ENCODE assay signal across 1 cellular context in genomic region chrX:119852410-119853353, GRCh38.
A peak's percentile ranks its signal among the peaks of the same experiment; 100 is the strongest.
TF ChIP-seq lines count a peak whose summit lies in the region.

TSS of gene UPF3B (minus strand) at chrX:119852963. CDS start at chrX:119852928, 35 bp downstream.

TF ChIP-seq in K562, 482 proteins besides CTCF, POLR2A, EP300 and RAD21 (continued from another document and continues in another):
- no peak for TF ChIP-seq ARID3B (CRISPR knock-in tag; IDR thresholded peaks at IDR 0.05; ENCODE audit: borderline replicate concordance)
- TF ChIP-seq, protein P1, sequence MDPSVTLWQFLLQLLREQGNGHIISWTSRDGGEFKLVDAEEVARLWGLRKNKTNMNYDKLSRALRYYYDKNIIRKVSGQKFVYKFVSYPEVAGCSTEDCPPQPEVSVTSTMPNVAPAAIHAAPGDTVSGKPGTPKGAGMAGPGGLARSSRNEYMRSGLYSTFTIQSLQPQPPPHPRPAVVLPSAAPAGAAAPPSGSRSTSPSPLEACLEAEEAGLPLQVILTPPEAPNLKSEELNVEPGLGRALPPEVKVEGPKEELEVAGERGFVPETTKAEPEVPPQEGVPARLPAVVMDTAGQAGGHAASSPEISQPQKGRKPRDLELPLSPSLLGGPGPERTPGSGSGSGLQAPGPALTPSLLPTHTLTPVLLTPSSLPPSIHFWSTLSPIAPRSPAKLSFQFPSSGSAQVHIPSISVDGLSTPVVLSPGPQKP (CRISPR knock-in tag; IDR thresholded peaks at IDR 0.05) = no peak
- TF ChIP-seq SIN3A (IDR thresholded peaks at IDR 0.05; ENCODE audit: borderline replicate concordance in 2 of 2, control insufficient read depth in 1 of 2, low read depth in 2 of 2, low read length in 2 of 2) = peak; percentile 38 to 74; a peak in 2 of 4 replicates
- TF ChIP-seq CREB5 (CRISPR knock-in tag; IDR thresholded peaks at IDR 0.05) = no peak
- no peak for TF ChIP-seq GTF2E2 (tag; IDR thresholded peaks at IDR 0.05)
- TF ChIP-seq, protein P2, sequence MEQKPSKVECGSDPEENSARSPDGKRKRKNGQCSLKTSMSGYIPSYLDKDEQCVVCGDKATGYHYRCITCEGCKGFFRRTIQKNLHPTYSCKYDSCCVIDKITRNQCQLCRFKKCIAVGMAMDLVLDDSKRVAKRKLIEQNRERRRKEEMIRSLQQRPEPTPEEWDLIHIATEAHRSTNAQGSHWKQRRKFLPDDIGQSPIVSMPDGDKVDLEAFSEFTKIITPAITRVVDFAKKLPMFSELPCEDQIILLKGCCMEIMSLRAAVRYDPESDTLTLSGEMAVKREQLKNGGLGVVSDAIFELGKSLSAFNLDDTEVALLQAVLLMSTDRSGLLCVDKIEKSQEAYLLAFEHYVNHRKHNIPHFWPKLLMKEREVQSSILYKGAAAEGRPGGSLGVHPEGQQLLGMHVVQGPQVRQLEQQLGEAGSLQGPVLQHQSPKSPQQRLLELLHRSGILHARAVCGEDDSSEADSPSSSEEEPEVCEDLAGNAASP (IDR thresholded peaks at IDR 0.05) = no peak
- no peak for TF ChIP-seq ELF1 (tag; IDR thresholded peaks at IDR 0.05)
- TF ChIP-seq SPI1 (IDR thresholded peaks at IDR 0.05; ENCODE audit: borderline replicate concordance, low read depth, low read length) = no peak
- TF ChIP-seq RBM25 (IDR thresholded peaks at IDR 0.05; ENCODE audit: low read depth, low read length, severe bottlenecking) = no peak
- no peak for TF ChIP-seq YBX1 (IDR thresholded peaks at IDR 0.05)
- no peak for TF ChIP-seq DPF2 (IDR thresholded peaks at IDR 0.05)
- TF ChIP-seq, protein P3, sequence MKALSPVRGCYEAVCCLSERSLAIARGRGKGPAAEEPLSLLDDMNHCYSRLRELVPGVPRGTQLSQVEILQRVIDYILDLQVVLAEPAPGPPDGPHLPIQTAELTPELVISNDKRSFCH (CRISPR knock-in tag; IDR thresholded peaks at IDR 0.05) = no peak
- TF ChIP-seq, protein P3 (tag; IDR thresholded peaks at IDR 0.05) = no peak
- TF ChIP-seq NEUROD1 (IDR thresholded peaks at IDR 0.05; ENCODE audit: borderline replicate concordance, low read depth, low read length, partially characterized antibody) = peak; percentile 26
- no peak for TF ChIP-seq CSDE1 (IDR thresholded peaks at IDR 0.05)
- TF ChIP-seq CAMTA2 (CRISPR knock-in tag; conservative IDR thresholded peaks at IDR 0.05) = no peak
- TF ChIP-seq, protein P4, sequence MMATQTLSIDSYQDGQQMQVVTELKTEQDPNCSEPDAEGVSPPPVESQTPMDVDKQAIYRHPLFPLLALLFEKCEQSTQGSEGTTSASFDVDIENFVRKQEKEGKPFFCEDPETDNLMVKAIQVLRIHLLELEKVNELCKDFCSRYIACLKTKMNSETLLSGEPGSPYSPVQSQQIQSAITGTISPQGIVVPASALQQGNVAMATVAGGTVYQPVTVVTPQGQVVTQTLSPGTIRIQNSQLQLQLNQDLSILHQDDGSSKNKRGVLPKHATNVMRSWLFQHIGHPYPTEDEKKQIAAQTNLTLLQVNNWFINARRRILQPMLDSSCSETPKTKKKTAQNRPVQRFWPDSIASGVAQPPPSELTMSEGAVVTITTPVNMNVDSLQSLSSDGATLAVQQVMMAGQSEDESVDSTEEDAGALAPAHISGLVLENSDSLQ (IDR thresholded peaks at IDR 0.05) = peak; percentile 51
- no peak for TF ChIP-seq HMGN3 (IDR thresholded peaks at IDR 0.05; ENCODE audit: borderline replicate concordance, extremely low read depth, insufficient read length, low read depth, low read length)
- TF ChIP-seq HSF4 (CRISPR knock-in tag; IDR thresholded peaks at IDR 0.05; ENCODE audit: borderline replicate concordance) = no peak
- TF ChIP-seq SRSF9 (IDR thresholded peaks at IDR 0.05; ENCODE audit: borderline replicate concordance, low read depth, low read length) = no peak
- TF ChIP-seq TFAM (CRISPR knock-in tag; conservative IDR thresholded peaks at IDR 0.05) = no peak
- TF ChIP-seq SMAD1 (IDR thresholded peaks at IDR 0.05; ENCODE audit: low read depth, low read length, partially characterized antibody) = no peak
- TF ChIP-seq ZNF274 (IDR thresholded peaks at IDR 0.05; ENCODE audit: borderline replicate concordance, low read depth, low read length) = no peak
- TF ChIP-seq, protein P5, sequence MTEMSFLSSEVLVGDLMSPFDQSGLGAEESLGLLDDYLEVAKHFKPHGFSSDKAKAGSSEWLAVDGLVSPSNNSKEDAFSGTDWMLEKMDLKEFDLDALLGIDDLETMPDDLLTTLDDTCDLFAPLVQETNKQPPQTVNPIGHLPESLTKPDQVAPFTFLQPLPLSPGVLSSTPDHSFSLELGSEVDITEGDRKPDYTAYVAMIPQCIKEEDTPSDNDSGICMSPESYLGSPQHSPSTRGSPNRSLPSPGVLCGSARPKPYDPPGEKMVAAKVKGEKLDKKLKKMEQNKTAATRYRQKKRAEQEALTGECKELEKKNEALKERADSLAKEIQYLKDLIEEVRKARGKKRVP (CRISPR knock-in tag; IDR thresholded peaks at IDR 0.05) = no peak
- TF ChIP-seq PTBP1 (IDR thresholded peaks at IDR 0.05; ENCODE audit: low read depth, low read length) = no peak
- no peak for TF ChIP-seq MED1 (CRISPR knock-in tag; IDR thresholded peaks at IDR 0.05; ENCODE audit: borderline replicate concordance)
- TF ChIP-seq, protein P6, sequence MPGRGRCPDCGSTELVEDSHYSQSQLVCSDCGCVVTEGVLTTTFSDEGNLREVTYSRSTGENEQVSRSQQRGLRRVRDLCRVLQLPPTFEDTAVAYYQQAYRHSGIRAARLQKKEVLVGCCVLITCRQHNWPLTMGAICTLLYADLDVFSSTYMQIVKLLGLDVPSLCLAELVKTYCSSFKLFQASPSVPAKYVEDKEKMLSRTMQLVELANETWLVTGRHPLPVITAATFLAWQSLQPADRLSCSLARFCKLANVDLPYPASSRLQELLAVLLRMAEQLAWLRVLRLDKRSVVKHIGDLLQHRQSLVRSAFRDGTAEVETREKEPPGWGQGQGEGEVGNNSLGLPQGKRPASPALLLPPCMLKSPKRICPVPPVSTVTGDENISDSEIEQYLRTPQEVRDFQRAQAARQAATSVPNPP (IDR thresholded peaks at IDR 0.05; ENCODE audit: borderline replicate concordance, insufficient read depth, insufficient read length) = no peak
- TF ChIP-seq ZNF696 (CRISPR knock-in tag; conservative IDR thresholded peaks at IDR 0.05) = no peak
- TF ChIP-seq, protein P7, sequence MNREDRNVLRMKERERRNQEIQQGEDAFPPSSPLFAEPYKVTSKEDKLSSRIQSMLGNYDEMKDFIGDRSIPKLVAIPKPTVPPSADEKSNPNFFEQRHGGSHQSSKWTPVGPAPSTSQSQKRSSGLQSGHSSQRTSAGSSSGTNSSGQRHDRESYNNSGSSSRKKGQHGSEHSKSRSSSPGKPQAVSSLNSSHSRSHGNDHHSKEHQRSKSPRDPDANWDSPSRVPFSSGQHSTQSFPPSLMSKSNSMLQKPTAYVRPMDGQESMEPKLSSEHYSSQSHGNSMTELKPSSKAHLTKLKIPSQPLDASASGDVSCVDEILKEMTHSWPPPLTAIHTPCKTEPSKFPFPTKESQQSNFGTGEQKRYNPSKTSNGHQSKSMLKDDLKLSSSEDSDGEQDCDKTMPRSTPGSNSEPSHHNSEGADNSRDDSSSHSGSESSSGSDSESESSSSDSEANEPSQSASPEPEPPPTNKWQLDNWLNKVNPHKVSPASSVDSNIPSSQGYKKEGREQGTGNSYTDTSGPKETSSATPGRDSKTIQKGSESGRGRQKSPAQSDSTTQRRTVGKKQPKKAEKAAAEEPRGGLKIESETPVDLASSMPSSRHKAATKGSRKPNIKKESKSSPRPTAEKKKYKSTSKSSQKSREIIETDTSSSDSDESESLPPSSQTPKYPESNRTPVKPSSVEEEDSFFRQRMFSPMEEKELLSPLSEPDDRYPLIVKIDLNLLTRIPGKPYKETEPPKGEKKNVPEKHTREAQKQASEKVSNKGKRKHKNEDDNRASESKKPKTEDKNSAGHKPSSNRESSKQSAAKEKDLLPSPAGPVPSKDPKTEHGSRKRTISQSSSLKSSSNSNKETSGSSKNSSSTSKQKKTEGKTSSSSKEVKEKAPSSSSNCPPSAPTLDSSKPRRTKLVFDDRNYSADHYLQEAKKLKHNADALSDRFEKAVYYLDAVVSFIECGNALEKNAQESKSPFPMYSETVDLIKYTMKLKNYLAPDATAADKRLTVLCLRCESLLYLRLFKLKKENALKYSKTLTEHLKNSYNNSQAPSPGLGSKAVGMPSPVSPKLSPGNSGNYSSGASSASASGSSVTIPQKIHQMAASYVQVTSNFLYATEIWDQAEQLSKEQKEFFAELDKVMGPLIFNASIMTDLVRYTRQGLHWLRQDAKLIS (CRISPR knock-in tag; IDR thresholded peaks at IDR 0.05) = no peak
- no peak for TF ChIP-seq ZNF175 (CRISPR knock-in tag; IDR thresholded peaks at IDR 0.05; ENCODE audit: low read depth)
- peak; percentile 97 for TF ChIP-seq CHD2 (IDR thresholded peaks at IDR 0.05; ENCODE audit: low read depth, low read length)
- TF ChIP-seq SIX5 (IDR thresholded peaks at IDR 0.05; ENCODE audit: borderline replicate concordance in 1 of 2, insufficient read depth in 1 of 2, low read depth in 1 of 2, low read length in 2 of 2) = peak; percentile 35 to 47
- TF ChIP-seq NR3C1 (CRISPR knock-in tag; IDR thresholded peaks at IDR 0.05) = no peak
- TF ChIP-seq, protein P8, sequence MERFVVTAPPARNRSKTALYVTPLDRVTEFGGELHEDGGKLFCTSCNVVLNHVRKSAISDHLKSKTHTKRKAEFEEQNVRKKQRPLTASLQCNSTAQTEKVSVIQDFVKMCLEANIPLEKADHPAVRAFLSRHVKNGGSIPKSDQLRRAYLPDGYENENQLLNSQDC (CRISPR knock-in tag; IDR thresholded peaks at IDR 0.05) = no peak
- TF ChIP-seq, protein P9, sequence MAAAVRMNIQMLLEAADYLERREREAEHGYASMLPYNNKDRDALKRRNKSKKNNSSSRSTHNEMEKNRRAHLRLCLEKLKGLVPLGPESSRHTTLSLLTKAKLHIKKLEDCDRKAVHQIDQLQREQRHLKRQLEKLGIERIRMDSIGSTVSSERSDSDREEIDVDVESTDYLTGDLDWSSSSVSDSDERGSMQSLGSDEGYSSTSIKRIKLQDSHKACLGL (CRISPR knock-in tag; IDR thresholded peaks at IDR 0.05; ENCODE audit: borderline replicate concordance, poor library complexity, severe bottlenecking) = no peak
- no peak for TF ChIP-seq ZKSCAN8 (CRISPR knock-in tag; IDR thresholded peaks at IDR 0.05)
- TF ChIP-seq ZNF695 (CRISPR knock-in tag; IDR thresholded peaks at IDR 0.05) = no peak
- no peak for TF ChIP-seq EZH2 (IDR thresholded peaks at IDR 0.05; ENCODE audit: borderline replicate concordance, low read depth, low read length)
- peak; percentile 68; the same call in 1 of the 2 replicates for TF ChIP-seq ZFX (CRISPR knock-in tag; IDR thresholded peaks at IDR 0.05)
- peak; percentile 87 for TF ChIP-seq HCFC1 (IDR thresholded peaks at IDR 0.05; ENCODE audit: low read depth, low read length)
- TF ChIP-seq NFE2 (IDR thresholded peaks at IDR 0.05; ENCODE audit: low read depth) = no peak
- no peak for TF ChIP-seq MCM2 (IDR thresholded peaks at IDR 0.05; ENCODE audit: low read depth)
- TF ChIP-seq NR2C1 (IDR thresholded peaks at IDR 0.05) = 0 out of 2 replicates have a peak, but pooled peaks have one; percentile 20
- TF ChIP-seq NR2C1 (tag; IDR thresholded peaks at IDR 0.05) = peak; percentile 40; the same call in 1 of the 2 replicates
- TF ChIP-seq KDM1A (IDR thresholded peaks at IDR 0.05) = no peak
- no peak for TF ChIP-seq CREBBP (IDR thresholded peaks at IDR 0.05; ENCODE audit: low read depth, low read length)
- TF ChIP-seq RBM15 (IDR thresholded peaks at IDR 0.05; ENCODE audit: insufficient read depth, low read length) = no peak
- peak; percentile 63; the same call in 1 of the 2 replicates for TF ChIP-seq PML (IDR thresholded peaks at IDR 0.05; ENCODE audit: low read length)
- no peak for TF ChIP-seq SLC30A9 (CRISPR knock-in tag; IDR thresholded peaks at IDR 0.05)
- TF ChIP-seq THAP12 (CRISPR knock-in tag; IDR thresholded peaks at IDR 0.05) = no peak
- TF ChIP-seq MAX (CRISPR knock-in tag; IDR thresholded peaks at IDR 0.05) = no peak; the same call in 1 of the 2 replicates
